ENCODE assay signal across 27 cellular contexts in the genomic region with DNA sequence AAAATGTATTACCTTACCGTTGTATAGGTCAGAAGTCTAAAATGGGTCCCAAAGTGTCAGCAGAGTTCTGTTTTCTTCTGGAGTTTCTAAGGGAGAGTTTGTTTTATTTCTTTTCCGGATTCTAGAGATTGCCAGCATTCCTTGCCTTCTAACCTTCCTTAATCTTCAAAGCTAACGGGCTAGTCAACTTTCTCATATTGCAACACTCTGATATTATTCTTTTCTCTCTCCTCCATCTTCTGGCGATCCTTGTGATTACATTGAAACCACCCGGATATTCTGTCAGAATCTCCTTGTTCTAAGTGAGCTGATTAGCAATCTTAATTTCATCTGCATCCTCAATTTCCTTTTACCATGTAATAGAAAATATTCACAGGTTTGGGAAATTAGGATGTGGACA. TPM values are rescaled to one million over a fixed set of nuclear protein-coding genes. Genes with fewer than 3 reads are reported as not detected.
DNase-seq lines count a peak whose midpoint lies in the region; ATAC-seq, FAIRE-seq and TF ChIP-seq lines count a peak whose summit lies in the region.
"Had no signal": no experiment of that assay in that cellular context is flagged by ENCODE, and none has a peak within 500 bp of the region (broad histone marks: within the 10 kb centered on the region; RNA-seq: fewer than 3 reads in every experiment).

No MANE protein-coding gene starts in this region.

- no peaks in the 10 kb centered on the region for H4K20me1 ChIP-seq in K562 (replicated peaks; ENCODE audit: control insufficient read depth, insufficient read depth, low read length)
- H4K20me1 ChIP-seq: BLaER1 had no signal

- no peaks in the 10 kb centered on the region for H3K27me3 Mint-ChIP-seq in activated CD4-positive, alpha-beta memory T cell treated with anti-CD3 and anti-CD28 coated beads, Interleukin-2, amount 10 ng/mL, durations not matched to agents 7 days and 5 days

- H3K4me3 Mint-ChIP-seq in activated CD4-positive, alpha-beta memory T cell treated with anti-CD3 and anti-CD28 coated beads, Interleukin-2, amount 10 ng/mL, durations not matched to agents 7 days and 5 days: no peak overlapping the region
- H3K4me3 Mint-ChIP-seq: CD4-positive, alpha-beta T cell; H9 had no signal

- H3K9me3 ChIP-seq in K562 (replicated peaks; ENCODE audit: control insufficient read depth, insufficient read depth, low read depth, low read length) (peaks cover 4% of the 10 kb centered on the region; the same call in 1 of the 2 replicates), kidney (ENCODE audit: control insufficient read depth in 1 of 2, low read length in 2 of 2) (no peaks in the 10 kb centered on the region)

- no peak for TF ChIP-seq RAD21 in K562 (CRISPR knock-in tag; conservative IDR thresholded peaks at IDR 0.05 in 1 of 2, IDR thresholded peaks at IDR 0.05 in 1 of 2)

- ATAC-seq in K562: no peak
- ATAC-seq in HG02623 (IDR thresholded peaks at IDR 0.05; ENCODE audit: unreplicated experiment): no peak

- peak overlapping the region; percentile 80 for H2AFZ ChIP-seq in K562 (ENCODE audit: low read depth, low read length)
- H2AFZ ChIP-seq: GM23248 had no signal

- H3K4me3 ChIP-seq in K562: no peak overlapping the region
- H3K4me3 ChIP-seq in kidney (ENCODE audit: low read length in 2 of 2): no peak overlapping the region
- H3K4me3 ChIP-seq: BLaER1, GM23248 had no signal

- in situ Hi-C loops in K562 (cut with MboI): no loop called here

- no peak for TF ChIP-seq POLR2A in K562 (conservative IDR thresholded peaks at IDR 0.05)

- no peak for TF ChIP-seq EP300 in K562 (IDR thresholded peaks at IDR 0.05; ENCODE audit: low read length)

- no peaks in the 10 kb centered on the region for H3K4me1 Mint-ChIP-seq in activated CD4-positive, alpha-beta memory T cell treated with anti-CD3 and anti-CD28 coated beads, Interleukin-2, amount 10 ng/mL, durations not matched to agents 7 days and 5 days
- H3K4me1 Mint-ChIP-seq: H9 had no signal

- no peaks in the 10 kb centered on the region for H3K27me3 ChIP-seq in K562 (ENCODE audit: control insufficient read depth in 2 of 2, insufficient read depth in 2 of 2, low read length in 2 of 2)
- H3K27me3 ChIP-seq: BLaER1 had no signal

- H3K9me3 Mint-ChIP-seq in activated CD4-positive, alpha-beta memory T cell treated with anti-CD3 and anti-CD28 coated beads, Interleukin-2, amount 10 ng/mL, durations not matched to agents 7 days and 5 days: no peaks in the 10 kb centered on the region

- TF ChIP-seq CTCF in K562 (IDR thresholded peaks at IDR 0.05 in 2 of 3, conservative IDR thresholded peaks at IDR 0.05 in 1 of 3; ENCODE audit: insufficient read depth in 2 of 3, low read depth in 1 of 3, low read length in 3 of 3) (no peak), kidney (IDR thresholded peaks at IDR 0.05; ENCODE audit: borderline replicate concordance, extremely low read depth, insufficient read depth) (no peak)

- 18% methylated on average over 5 of the region's 5 CpGs for WGBS in K562 (ENCODE audit: insufficient coverage, low coverage, missing lambda C conversion rate)

- H3K27ac ChIP-seq in K562 (ENCODE audit: extremely low read depth, low read depth, low read length) (no peak overlapping the region), kidney (ENCODE audit: low read depth in 2 of 2, low read length in 2 of 2) (no peak overlapping the region)
- H3K27ac ChIP-seq: BLaER1, GM23248 had no signal

- intact Hi-C loops in K562 (cut with micrococcal nuclease) (no loop called here), kidney (cut with DNase I) (no loop called here)

- no peak overlapping the region for H3K4me2 ChIP-seq in K562 (ENCODE audit: insufficient read depth, low read length)
- H3K4me2 ChIP-seq: BLaER1 had no signal

- CTCF ChIA-PET in K562 (lab: Yijun Ruan, JAX; ENCODE audit: low intra/inter-chr PET ratio): no interaction called here
- CTCF ChIA-PET in activated CD4-positive, alpha-beta memory T cell treated with anti-CD3 and anti-CD28 coated beads, Interleukin-2, amount 10 ng/mL, durations not matched to agents 7 days and 5 days (lab: Charles Lee): no interaction called here

- no peaks in the 10 kb centered on the region for H3K36me3 ChIP-seq in K562 (ENCODE audit: control insufficient read depth, insufficient read depth, low read length)
- H3K36me3 ChIP-seq in kidney (ENCODE audit: control insufficient read depth in 1 of 2, insufficient read depth in 2 of 2, low read length in 2 of 2): no peaks in the 10 kb centered on the region
- H3K36me3 ChIP-seq: BLaER1 had no signal

- DNase-seq in ELR (ENCODE audit: low read depth): peak; percentile 4
- DNase-seq in K562 (ENCODE audit: extremely low read depth in 1 of 4, low spot score in 3 of 4): no peak
- DNase-seq in hepatic stellate cell (ENCODE audit: low spot score): peak; percentile 2
- DNase-seq in smooth muscle cell of the brain vasculature (ENCODE audit: low read depth, low spot score): peak; percentile 4
- DNase-seq in middle frontal gyrus (ENCODE audit: extremely low spot score, low spot score): no peak
- no peak for DNase-seq in kidney
- no peak for DNase-seq in activated CD4-positive, alpha-beta memory T cell treated with anti-CD3 and anti-CD28 coated beads, Interleukin-2, amount 10 ng/mL, durations not matched to agents 7 days and 5 days
- DNase-seq: ACHN; CD4-positive, alpha-beta T cell; COR-L47; DMS 273 treated with DMSO at 0.1 percent for 48 hours; DMS79 treated with DMSO at 0.1 percent for 48 hours; GM23248; H9; IMR-90; MV-4-11; NCI-H1105 treated with DMSO at 0.1 percent for 48 hours; NCI-H2081; NCI-H2171; NCI-H69; SIG-M5 had no signal

- POLR2A ChIA-PET in K562 (lab: Yijun Ruan, JAX): interaction anchor here (0.7 kb wide), 1 partner anchor 13 kb away, joined by 3 read pairs; no protein-coding TSS in a partner anchor
- POLR2A ChIA-PET in activated CD4-positive, alpha-beta memory T cell treated with anti-CD3 and anti-CD28 coated beads, Interleukin-2, amount 10 ng/mL, durations not matched to agents 7 days and 5 days (lab: Charles Lee): no interaction called here

- no peak overlapping the region for H3K27ac Mint-ChIP-seq in activated CD4-positive, alpha-beta memory T cell treated with anti-CD3 and anti-CD28 coated beads, Interleukin-2, amount 10 ng/mL, durations not matched to agents 7 days and 5 days
- H3K27ac Mint-ChIP-seq: CD4-positive, alpha-beta T cell; H9 had no signal

- FAIRE-seq in K562 (lab: Jason Lieb, UNC): no peak
- no peak for FAIRE-seq in kidney (lab: Jason Lieb, UNC)
- FAIRE-seq: GM12891, HTR-8/SVneo had no signal

- no TSS peak for BruUV-seq in K562 (replicated peaks; lab: Mats Ljungman, UMichigan)

- no peaks in the 10 kb centered on the region for H3K36me3 Mint-ChIP-seq in activated CD4-positive, alpha-beta memory T cell treated with anti-CD3 and anti-CD28 coated beads, Interleukin-2, amount 10 ng/mL, durations not matched to agents 7 days and 5 days (ENCODE audit: low read depth)

- H3K4me1 ChIP-seq in K562 (replicated peaks in 1 of 2; ENCODE audit: control insufficient read depth in 2 of 2, insufficient read depth in 2 of 2, low read length in 2 of 2) (no peaks in the 10 kb centered on the region), kidney (ENCODE audit: control insufficient read depth in 1 of 2, insufficient read depth in 1 of 2, low read depth in 1 of 2, low read length in 2 of 2) (no peaks in the 10 kb centered on the region)
- H3K4me1 ChIP-seq: BLaER1 had no signal

- H3K9me1 ChIP-seq in K562 (ENCODE audit: control insufficient read depth, insufficient read depth, low read length): no peaks in the 10 kb centered on the region

- H3K9ac ChIP-seq in K562 (ENCODE audit: insufficient read depth in 1 of 2, low read depth in 2 of 2, low read length in 2 of 2) (no peak overlapping the region), kidney (ENCODE audit: low read length in 2 of 2) (no peak overlapping the region)
- H3K9ac ChIP-seq: BLaER1, GM23248 had no signal

- H3K79me2 ChIP-seq in K562 (ENCODE audit: control insufficient read depth, insufficient read depth, low read length): no peaks in the 10 kb centered on the region

TF ChIP-seq in K562, 482 proteins besides CTCF, POLR2A, EP300 and RAD21:
- peak; percentile 65 for TF ChIP-seq CEBPB (tag; IDR thresholded peaks at IDR 0.05)
- TF ChIP-seq TAF7 (tag; IDR thresholded peaks at IDR 0.05): no peak

RNA-seq across cellular contexts. Expression of gene AADACL2, which starts 36.2 kb away (rescaled TPM):
- total RNA-seq in K562 (2011; cell fraction: chromatin; rRNA removed; ENCODE audit: low replicate concordance): not detected in 2 replicates
- not detected in 2 replicates for total RNA-seq in K562 (2011; cell fraction: nucleolus; rRNA removed)
- total RNA-seq in K562 (2011; cell fraction: nucleoplasm; rRNA removed): not detected in 2 replicates
- not detected in 2 replicates for total RNA-seq in K562 (2014; rRNA removed)
- total RNA-seq in K562 (2014; rRNA removed; fragmentation: Illumina TruSeq; extraction: Trizol): not detected in 2 replicates
- total RNA-seq in K562 (2015; rRNA removed; fragmentation: Illumina TruSeq; extraction: Trizol): not detected in 2 replicates
- not detected in 2 replicates for total RNA-seq in K562 (2021)
- not detected in 2 replicates for polyA plus RNA-seq in K562 (2011; rRNA removed)
- not detected in 2 replicates for polyA plus RNA-seq in K562 (2011; cell fraction: cytosol; rRNA removed)
- not detected in 2 replicates for polyA plus RNA-seq in K562 (2011; cell fraction: nucleus; rRNA removed)
- not detected in 2 replicates for polyA plus RNA-seq in K562 (2012)
- polyA plus RNA-seq in K562 (2014; fragmentation: Illumina TruSeq; extraction: Trizol): not detected in 2 replicates
- polyA plus RNA-seq in K562 (2014; fragmentation: Nextera tagmentation; extraction: Ambion mirVana): not detected
- polyA plus RNA-seq in K562 (2014; rRNA removed): not detected in 2 replicates
- not detected in 2 replicates for polyA minus RNA-seq in K562 (2011; rRNA and poly(A)+ RNA removed)
- not detected in 2 replicates for polyA minus RNA-seq in K562 (2011; cell fraction: cytosol; rRNA and poly(A)+ RNA removed)
- not detected in 2 replicates for polyA minus RNA-seq in K562 (2011; cell fraction: nucleus; rRNA and poly(A)+ RNA removed)
- total RNA-seq in kidney: not detected
- polyA plus RNA-seq in kidney (ENCODE audit: insufficient read depth, low read depth, low replicate concordance): not detected
- total RNA-seq in activated CD4-positive, alpha-beta memory T cell treated with anti-CD3 and anti-CD28 coated beads, Interleukin-2, amount 10 ng/mL, durations not matched to agents 7 days and 5 days: not detected
- total RNA-seq: CD4-positive, alpha-beta T cell; GM23248; H9; IMR-90; M059J; NCI-H460 had no signal
- polyA plus RNA-seq: GM23248, IMR-90 had no signal

Comparison
In these comparisons a context has a peak if more than half of its experiments do, and no peak if none do; other contexts are left out.
1. DNase-seq: peak in ELR (single experiment), hepatic stellate cell (single experiment) and smooth muscle cell of the brain vasculature (single experiment); none in K562 (0 of 4), middle frontal gyrus (single experiment), kidney (single experiment) and activated CD4-positive, alpha-beta memory T cell treated with anti-CD3 and anti-CD28 coated beads, Interleukin-2, amount 10 ng/mL, durations not matched to agents 7 days and 5 days (single experiment).